17 cellular contexts compared by ENCODE assay signal in genomic region chr9:2808105-2808504, GRCh38. TPM values are rescaled to one million over a fixed set of nuclear protein-coding genes. Genes with fewer than 3 reads are reported as not detected.
DNase-seq lines count a peak whose midpoint lies in the region; TF ChIP-seq lines count a peak whose summit lies in the region.
"Had no signal": no experiment of that assay in that cellular context is flagged by ENCODE, and none has a peak within 500 bp of the region (broad histone marks: within the 10 kb centered on the region; RNA-seq: fewer than 3 reads in every experiment).

No MANE protein-coding gene starts in this region.

- H4K20me1 ChIP-seq in GM23248 (ENCODE audit: insufficient read depth) = no peaks in the 10 kb centered on the region
- no peaks in the 10 kb centered on the region for H4K20me1 ChIP-seq in hepatocyte (ENCODE audit: insufficient read depth, poor library complexity, severe bottlenecking)
- H4K20me1 ChIP-seq in osteoblast (ENCODE audit: insufficient read depth, low read length) = no peaks in the 10 kb centered on the region
- H4K20me1 ChIP-seq in neural progenitor cell (ENCODE audit: low read depth) = no peaks in the 10 kb centered on the region

- peaks cover 2% of the 10 kb centered on the region for H3K27me3 Mint-ChIP-seq in neural progenitor cell (ENCODE audit: insufficient read depth, low read depth)
- H3K27me3 Mint-ChIP-seq in activated naive CD8-positive, alpha-beta T cell treated with anti-CD3 and anti-CD28 coated beads for 36 hours = no peaks in the 10 kb centered on the region

- DNase-seq in GM23248 (no peak), hepatocyte (ENCODE audit: low spot score) (no peak), osteoblast (ENCODE audit: insufficient read length, low spot score, missing footprints) (no peak), neural progenitor cell (ENCODE audit: low spot score) (no peak), occipital lobe (lab: John Stamatoyannopoulos, UW) (no peak), GM03348 (ENCODE audit: low spot score) (no peak)
- no peak for DNase-seq in activated naive CD8-positive, alpha-beta T cell treated with anti-CD3 and anti-CD28 coated beads for 36 hours
- DNase-seq: COR-L47, DMS53, NCI-H1048, NCI-H1436 treated with DMSO at 0.1 percent for 48 hours, NCI-H2029 treated with DMSO at 0.1 percent for 48 hours, NCI-H2171 treated with DMSO at 0.1 percent for 48 hours, NCI-H774, PC-3 had no signal

- H3K79me2 ChIP-seq in GM23248 (ENCODE audit: insufficient read depth) (peaks cover 28% of the 10 kb centered on the region), hepatocyte (no peaks in the 10 kb centered on the region), osteoblast (ENCODE audit: insufficient read depth, low read length) (peaks cover 6% of the 10 kb centered on the region), neural progenitor cell (ENCODE audit: low read depth) (peaks cover 9% of the 10 kb centered on the region)

- H3K9me2 ChIP-seq in GM23248 (ENCODE audit: insufficient read depth) = no peaks in the 10 kb centered on the region
- no peaks in the 10 kb centered on the region for H3K9me2 ChIP-seq in hepatocyte (replicated peaks; ENCODE audit: insufficient read depth)

- H3K9ac ChIP-seq in GM23248 (no peak overlapping the region), HUES64 (ENCODE audit: low read depth, low read length) (no peak overlapping the region), neural progenitor cell (no peak overlapping the region)

- H3K4me1 ChIP-seq in GM23248 (ENCODE audit: insufficient read depth) = peaks cover 31% of the 10 kb centered on the region
- H3K4me1 ChIP-seq in HUES64 (ENCODE audit: insufficient read depth, low read length) = peaks cover 49% of the 10 kb centered on the region
- peaks cover 28% of the 10 kb centered on the region for H3K4me1 ChIP-seq in hepatocyte (ENCODE audit: insufficient read depth)
- peaks cover 35% of the 10 kb centered on the region for H3K4me1 ChIP-seq in osteoblast (ENCODE audit: insufficient read depth, low read length)
- peaks cover 38% of the 10 kb centered on the region for H3K4me1 ChIP-seq in neural progenitor cell

- no peak overlapping the region for H3K4me2 ChIP-seq in GM23248 (ENCODE audit: unreplicated experiment)
- H3K4me2 ChIP-seq in hepatocyte = no peak overlapping the region
- no peak overlapping the region for H3K4me2 ChIP-seq in osteoblast (ENCODE audit: insufficient read depth, low read length)
- no peak overlapping the region for H3K4me2 ChIP-seq in neural progenitor cell

- H3K9me3 Mint-ChIP-seq in neural progenitor cell = no peaks in the 10 kb centered on the region
- no peaks in the 10 kb centered on the region for H3K9me3 Mint-ChIP-seq in activated naive CD8-positive, alpha-beta T cell treated with anti-CD3 and anti-CD28 coated beads for 36 hours

- H3K36me3 ChIP-seq in GM23248 (ENCODE audit: low read depth) (peaks cover 36% of the 10 kb centered on the region), HUES64 (ENCODE audit: insufficient read depth, low read length) (peaks cover 83% of the 10 kb centered on the region), hepatocyte (replicated peaks; ENCODE audit: insufficient read depth, low read depth) (no peaks in the 10 kb centered on the region), osteoblast (ENCODE audit: insufficient read depth, low read length) (peaks cover 76% of the 10 kb centered on the region), neural progenitor cell (peaks cover 10% of the 10 kb centered on the region)

- H3K4me3 ChIP-seq in GM23248 (no peak overlapping the region), HUES64 (ENCODE audit: low read length) (no peak overlapping the region), hepatocyte (no peak overlapping the region), osteoblast (ENCODE audit: insufficient read depth, low read length) (no peak overlapping the region), neural progenitor cell (no peak overlapping the region)
- H3K4me3 ChIP-seq: SK-N-MC had no signal

- H3K36me3 Mint-ChIP-seq in neural progenitor cell = peaks cover 39% of the 10 kb centered on the region
- peaks cover 53% of the 10 kb centered on the region for H3K36me3 Mint-ChIP-seq in activated naive CD8-positive, alpha-beta T cell treated with anti-CD3 and anti-CD28 coated beads for 36 hours

- H2AFZ ChIP-seq in GM23248 (no peak overlapping the region), hepatocyte (no peak overlapping the region), osteoblast (ENCODE audit: low read length) (no peak overlapping the region), neural progenitor cell (replicated peaks) (no peak overlapping the region)

- peaks cover 31% of the 10 kb centered on the region for H3K4me1 Mint-ChIP-seq in neural progenitor cell
- no peaks in the 10 kb centered on the region for H3K4me1 Mint-ChIP-seq in activated naive CD8-positive, alpha-beta T cell treated with anti-CD3 and anti-CD28 coated beads for 36 hours

- no peaks in the 10 kb centered on the region for H3K9me3 ChIP-seq in GM23248 (ENCODE audit: low read depth)
- no peaks in the 10 kb centered on the region for H3K9me3 ChIP-seq in HUES64 (ENCODE audit: insufficient read depth, low read depth, low read length)
- no peaks in the 10 kb centered on the region for H3K9me3 ChIP-seq in hepatocyte (ENCODE audit: low read depth)
- H3K9me3 ChIP-seq in osteoblast (ENCODE audit: low read depth, low read length) = no peaks in the 10 kb centered on the region
- no peaks in the 10 kb centered on the region for H3K9me3 ChIP-seq in neural progenitor cell (ENCODE audit: low read depth)

- H3K27ac ChIP-seq in GM23248 = peak overlapping the region; percentile 72; the same call in 1 of the 2 replicates
- H3K27ac ChIP-seq in HUES64 (ENCODE audit: low read depth, low read length) = peak overlapping the region; percentile 99; the same call in 1 of the 2 replicates
- H3K27ac ChIP-seq in hepatocyte = peak overlapping the region; percentile 72
- H3K27ac ChIP-seq in osteoblast (ENCODE audit: low read depth, low read length) = peak overlapping the region; percentile 94
- no peak overlapping the region for H3K27ac ChIP-seq in neural progenitor cell
- H3K27ac ChIP-seq: SK-N-MC had no signal

- H3K27ac Mint-ChIP-seq in neural progenitor cell = no peak overlapping the region
- H3K27ac Mint-ChIP-seq in activated naive CD8-positive, alpha-beta T cell treated with anti-CD3 and anti-CD28 coated beads for 36 hours = no peak overlapping the region

- no peak overlapping the region for H3K4me3 Mint-ChIP-seq in neural progenitor cell
- no peak overlapping the region for H3K4me3 Mint-ChIP-seq in activated naive CD8-positive, alpha-beta T cell treated with anti-CD3 and anti-CD28 coated beads for 36 hours

- no peaks in the 10 kb centered on the region for H3K27me3 ChIP-seq in GM23248 (replicated peaks; ENCODE audit: insufficient read depth)
- H3K27me3 ChIP-seq in HUES64 (ENCODE audit: insufficient read depth, low read length) = no peaks in the 10 kb centered on the region
- H3K27me3 ChIP-seq in hepatocyte = no peaks in the 10 kb centered on the region
- H3K27me3 ChIP-seq in osteoblast (ENCODE audit: insufficient read depth, low read length) = no peaks in the 10 kb centered on the region
- no peaks in the 10 kb centered on the region for H3K27me3 ChIP-seq in neural progenitor cell

- in situ Hi-C loops in GM23248 (cut with MboI) = no loop called here

- TF ChIP-seq CTCF in hepatocyte (IDR thresholded peaks at IDR 0.05; ENCODE audit: poor library complexity) (no peak), osteoblast (IDR thresholded peaks at IDR 0.05; ENCODE audit: extremely low read depth, low read depth, low read length) (no peak), neural progenitor cell (IDR thresholded peaks at IDR 0.05) (no peak)

- peaks cover 43% of the 10 kb centered on the region for H3F3A ChIP-seq in GM23248 (ENCODE audit: insufficient read depth)
- H3F3A ChIP-seq in neural progenitor cell (ENCODE audit: low read depth) = peaks cover 31% of the 10 kb centered on the region

- 83 to 86% methylated on average over 4 of the region's 4 CpGs for WGBS in GM23248 (ENCODE audit: low coverage in 1 of 2, low lambda C conversion rate in 2 of 2, missing lambda C conversion rate in 2 of 2), 2 experiments
- 94% methylated on average over 4 of the region's 4 CpGs for WGBS in HUES64
- 84% methylated on average over 4 of the region's 4 CpGs for WGBS in hepatocyte (ENCODE audit: low lambda C conversion rate, missing lambda C conversion rate)

RNA-seq across cellular contexts. Expression of gene PUM3, which starts 35.8 kb away (rescaled TPM):
- total RNA-seq in GM23248 (2014; rRNA removed; shearing (Covaris generic)) = 28.2 and 37.1 TPM in 2 replicates
- polyA plus RNA-seq in GM23248 (2016; fragmentation: Nextera tagmentation; extraction: Ambion mirVana) = 32.0 and 34.3 TPM in 2 replicates
- 62.9 TPM for polyA plus RNA-seq in HUES64 (2013, experiment 1 of 2)
- 57.2 TPM for polyA plus RNA-seq in HUES64 (2013, experiment 2 of 2)
- 31.3 and 38.9 TPM in 2 replicates for total RNA-seq in hepatocyte
- polyA plus RNA-seq in hepatocyte = 32.0 and 46.8 TPM in 2 replicates
- total RNA-seq in osteoblast = 35.4 and 40.2 TPM in 2 replicates
- 38.7 and 58.0 TPM in 2 replicates for total RNA-seq in neural progenitor cell (ENCODE audit: low replicate concordance)
- total RNA-seq in occipital lobe = 44.5 TPM
- 100 to 1,000 TPM; 142 to 144 TPM for total RNA-seq in activated naive CD8-positive, alpha-beta T cell treated with anti-CD3 and anti-CD28 coated beads for 36 hours
